In the genomic region with DNA sequence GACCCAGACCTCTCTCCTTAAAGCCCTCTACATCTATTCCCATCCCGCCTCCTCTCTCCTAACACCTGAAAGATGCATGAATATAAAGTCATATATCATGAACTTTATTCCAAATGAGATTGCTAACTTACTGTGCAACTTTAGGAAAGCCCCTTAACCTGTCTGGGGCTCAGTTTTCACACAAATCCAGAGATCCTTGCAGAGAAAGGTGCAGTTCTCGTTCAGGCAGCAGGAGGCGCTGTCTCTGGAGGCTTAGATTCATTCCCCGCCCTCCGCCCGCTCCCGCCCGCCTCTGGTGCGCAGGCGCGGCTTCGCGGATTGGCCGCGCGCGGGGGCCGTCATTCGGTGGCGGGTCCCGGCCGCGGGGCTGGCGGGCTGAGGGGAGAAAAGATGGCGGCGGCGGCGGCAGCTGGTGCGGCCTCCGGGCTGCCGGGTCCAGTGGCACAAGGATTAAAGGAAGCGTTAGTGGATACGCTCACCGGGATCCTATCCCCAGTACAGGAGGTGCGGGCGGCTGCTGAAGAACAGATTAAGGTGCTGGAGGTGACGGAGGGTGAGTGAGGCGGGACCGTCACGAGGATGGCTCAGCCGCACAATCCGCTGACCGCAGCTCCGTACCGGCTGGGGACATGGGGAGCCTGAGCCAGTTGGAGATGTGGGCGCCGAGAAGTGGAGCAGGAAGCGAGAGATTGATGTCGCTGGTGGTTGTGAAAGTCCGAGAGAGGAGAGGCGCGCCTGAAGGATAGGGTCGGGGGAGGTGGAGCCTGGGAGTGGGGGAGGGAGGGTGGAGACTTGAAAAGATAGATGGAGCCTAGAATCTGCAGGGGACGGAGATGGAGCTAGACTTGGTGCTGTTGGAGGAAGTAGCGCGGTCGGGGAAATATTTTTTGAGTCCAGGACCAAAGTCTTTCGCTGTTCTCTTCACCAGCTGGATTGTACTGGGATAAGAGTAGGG, we compare ENCODE assay signal across 8 cellular contexts.
DNase-seq lines count a peak whose midpoint lies in the region; ATAC-seq lines count a peak whose summit lies in the region.

TSS of gene IPO9 (plus strand) at position 338 of the 955 bp plus-strand sequence. CDS start at position 391, 53 bp downstream.

- peak; percentile 77 to 81 for DNase-seq in NCI-H187 (lab: John Stamatoyannopoulos, UW)
- no peak for DNase-seq in NCI-H187 treated with DMSO at 0.1 percent for 48 hours (lab: John Stamatoyannopoulos, UW)
- DNase-seq in NCI-H2081 treated with DMSO at 0.1 percent for 48 hours (lab: John Stamatoyannopoulos, UW), result peak; percentile 64
- peak; percentile 91 for DNase-seq in T1000 (lab: John Stamatoyannopoulos, UW)
- DNase-seq in astrocyte of the hippocampus (ENCODE audit: low read depth, low spot score), result peak; percentile 98
- peak; percentile 74 to 90 for DNase-seq in hippocampal formation (lab: John Stamatoyannopoulos, UW)
- DNase-seq in retina, result peak; percentile 98

- ATAC-seq in HG02981 (IDR thresholded peaks at IDR 0.05; ENCODE audit: unreplicated experiment), result peak; percentile 90
